In the genomic region with DNA sequence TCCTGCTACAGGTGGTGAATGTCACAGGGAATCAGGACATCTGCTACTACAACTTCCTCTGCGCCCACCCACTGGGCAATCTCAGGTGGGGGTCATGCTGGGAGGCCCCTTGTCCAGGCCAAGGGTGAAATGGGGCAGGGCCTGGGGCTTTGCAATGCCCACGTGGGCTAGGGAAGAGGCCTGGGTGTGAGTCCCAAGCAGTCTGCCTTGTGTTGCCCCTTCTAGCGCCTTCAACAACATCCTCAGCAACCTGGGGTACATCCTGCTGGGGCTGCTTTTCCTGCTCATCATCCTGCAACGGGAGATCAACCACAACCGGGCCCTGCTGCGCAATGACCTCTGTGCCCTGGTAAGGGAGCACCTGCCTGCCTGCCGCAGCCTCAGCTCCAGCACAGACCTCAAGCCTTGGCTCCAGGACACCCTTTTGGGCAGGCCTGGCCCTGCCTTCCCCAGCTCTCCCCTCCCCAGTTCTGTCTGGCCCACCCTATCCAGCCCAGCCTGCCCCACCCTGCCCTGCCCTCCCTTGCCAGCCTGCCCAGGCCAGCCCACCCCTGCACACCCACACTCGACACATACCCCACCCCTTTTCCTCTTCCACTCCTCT, we compare ENCODE assay signal across 1 cellular context.
A peak's percentile ranks its signal among the peaks of the same experiment; 100 is the strongest.
TF ChIP-seq lines count a peak whose summit lies in the region.

No MANE protein-coding gene starts in this region.

TF ChIP-seq in GM12878, 131 proteins besides CTCF, POLR2A, EP300 and RAD21:
- peak; percentile 20; the same call in 1 of the 2 replicates for TF ChIP-seq MXI1 (IDR thresholded peaks at IDR 0.05; ENCODE audit: low read depth, low read length)
- TF ChIP-seq, protein P1, sequence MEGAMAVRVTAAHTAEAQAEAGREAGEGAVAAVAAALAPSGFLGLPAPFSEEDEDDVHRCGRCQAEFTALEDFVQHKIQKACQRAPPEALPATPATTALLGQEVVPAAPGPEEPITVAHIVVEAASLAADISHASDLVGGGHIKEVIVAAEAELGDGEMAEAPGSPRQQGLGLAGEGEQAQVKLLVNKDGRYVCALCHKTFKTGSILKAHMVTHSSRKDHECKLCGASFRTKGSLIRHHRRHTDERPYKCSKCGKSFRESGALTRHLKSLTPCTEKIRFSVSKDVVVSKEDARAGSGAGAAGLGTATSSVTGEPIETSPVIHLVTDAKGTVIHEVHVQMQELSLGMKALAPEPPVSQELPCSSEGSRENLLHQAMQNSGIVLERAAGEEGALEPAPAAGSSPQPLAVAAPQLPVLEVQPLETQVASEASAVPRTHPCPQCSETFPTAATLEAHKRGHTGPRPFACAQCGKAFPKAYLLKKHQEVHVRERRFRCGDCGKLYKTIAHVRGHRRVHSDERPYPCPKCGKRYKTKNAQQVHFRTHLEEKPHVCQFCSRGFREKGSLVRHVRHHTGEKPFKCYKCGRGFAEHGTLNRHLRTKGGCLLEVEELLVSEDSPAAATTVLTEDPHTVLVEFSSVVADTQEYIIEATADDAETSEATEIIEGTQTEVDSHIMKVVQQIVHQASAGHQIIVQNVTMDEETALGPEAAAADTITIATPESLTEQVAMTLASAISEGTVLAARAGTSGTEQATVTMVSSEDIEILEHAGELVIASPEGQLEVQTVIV (IDR thresholded peaks at IDR 0.05; ENCODE audit: borderline replicate concordance, partially characterized antibody) = no peak
- TF ChIP-seq IKZF1 (conservative IDR thresholded peaks at IDR 0.05) = peak; percentile 31; the same call in 1 of the 2 replicates
- peak; percentile 5; the same call in 1 of the 2 replicates for TF ChIP-seq DPF2 (IDR thresholded peaks at IDR 0.05)
- 0 out of 2 replicates have a peak, but pooled peaks have one; percentile 2 for TF ChIP-seq CREM (IDR thresholded peaks at IDR 0.05; ENCODE audit: low read depth)
- no peak for TF ChIP-seq ZNF384 (IDR thresholded peaks at IDR 0.05; ENCODE audit: borderline replicate concordance, low read depth, low read length)
TF ChIP-seq in GM12878: peak in this region for 4.
